ENCODE assay signal across 10 cellular contexts in genomic region chr5:102760815-102761214, GRCh38. TPM values are rescaled to one million over a fixed set of nuclear protein-coding genes. Genes with fewer than 3 reads are reported as not detected.
DNase-seq lines count a peak whose midpoint lies in the region; ATAC-seq and TF ChIP-seq lines count a peak whose summit lies in the region.
"Had no signal": no experiment of that assay in that cellular context is flagged by ENCODE, and none has a peak within 500 bp of the region (broad histone marks: within the 10 kb centered on the region; RNA-seq: fewer than 3 reads in every experiment).

No MANE protein-coding gene starts in this region.

- TF ChIP-seq RAD21 in SK-N-SH (IDR thresholded peaks at IDR 0.05; ENCODE audit: low read length) = no peak

- no peaks in the 10 kb centered on the region; the same call in 1 of the 2 replicates for H4K20me1 ChIP-seq in SK-N-SH (ENCODE audit: insufficient read depth)

- no peaks in the 10 kb centered on the region for H3K9me2 ChIP-seq in SK-N-SH

- no peak for ATAC-seq in activated CD4-positive, alpha-beta T cell treated with anti-CD3 and anti-CD28 coated beads for 36 hours
- ATAC-seq in stimulated activated memory B cell treated with anti-CD40 and anti-IgM and Interleukin-4, amounts not matched to agents 10 μg/mL and 1 μg/mL and 100 μg/mL, for 72 hours = no peak
- ATAC-seq in activated CD4-positive, CD25-positive, alpha-beta regulatory T cell treated with anti-CD3 and anti-CD28 coated beads, Interleukin-2, amount 50 U/mL, for 24 hours = no peak

- H3K79me2 ChIP-seq in SK-N-SH (ENCODE audit: insufficient read depth) = peaks cover 89% of the 10 kb centered on the region

- peaks cover 0 to 2% of the 10 kb centered on the region in 2 experiments for H3K36me3 ChIP-seq in SK-N-SH (replicated peaks in 1 of 2; ENCODE audit: control insufficient read depth in 1 of 2, insufficient read depth in 2 of 2, low read length in 1 of 2)

- peak overlapping the region; percentile 30 for H3K4me3 Mint-ChIP-seq in activated CD4-positive, alpha-beta T cell treated with anti-CD3 and anti-CD28 coated beads for 36 hours
- no peak overlapping the region for H3K4me3 Mint-ChIP-seq in stimulated activated memory B cell treated with anti-CD40 and anti-IgM and Interleukin-4, amounts not matched to agents 10 μg/mL and 1 μg/mL and 100 μg/mL, for 72 hours

- intact Hi-C loops in activated CD4-positive, alpha-beta T cell treated with anti-CD3 and anti-CD28 coated beads for 36 hours (cut with DNase I, micrococcal nuclease) = no loop called here

- TF ChIP-seq CTCF in SK-N-SH (IDR thresholded peaks at IDR 0.05) = no peak

- H3K27me3 ChIP-seq in SK-N-SH (ENCODE audit: insufficient read depth) = no peaks in the 10 kb centered on the region

- H3K27me3 Mint-ChIP-seq in activated CD4-positive, alpha-beta T cell treated with anti-CD3 and anti-CD28 coated beads for 36 hours = no peaks in the 10 kb centered on the region
- no peaks in the 10 kb centered on the region for H3K27me3 Mint-ChIP-seq in stimulated activated memory B cell treated with anti-CD40 and anti-IgM and Interleukin-4, amounts not matched to agents 10 μg/mL and 1 μg/mL and 100 μg/mL, for 72 hours

- H3K4me3 ChIP-seq in SK-N-SH (ENCODE audit: low read depth in 2 of 2, low read length in 1 of 2) = peak overlapping the region in 1 of 2 experiments; percentile 14; a peak in 1 of 4 replicates

- peak overlapping the region; percentile 87 for H3K27ac Mint-ChIP-seq in activated CD4-positive, alpha-beta T cell treated with anti-CD3 and anti-CD28 coated beads for 36 hours
- peak overlapping the region; percentile 64 for H3K27ac Mint-ChIP-seq in stimulated activated memory B cell treated with anti-CD40 and anti-IgM and Interleukin-4, amounts not matched to agents 10 μg/mL and 1 μg/mL and 100 μg/mL, for 72 hours

- no peak for DNase-seq in activated CD4-positive, alpha-beta T cell treated with anti-CD3 and anti-CD28 coated beads for 36 hours
- DNase-seq in activated CD4-positive, alpha-beta T cell treated with anti-CD3 and anti-CD28 coated beads for 4 hours = no peak
- DNase-seq in SK-N-SH (peak; percentile 58), fibroblast of peridontal ligament (ENCODE audit: extremely low read depth) (peak; percentile 74), ecto neural progenitor cell (ENCODE audit: low spot score) (no peak)
- DNase-seq in stimulated activated CD8-positive, alpha-beta memory T cell treated with anti-CD3 and anti-CD28 coated beads, Interleukin-4, amount 100 ng/mL, for 48 hours = no peak
- DNase-seq: activated CD4-positive, alpha-beta T cell treated with anti-CD3 and anti-CD28 coated beads, Interleukin-2, amount 50 U/mL, for 48 hours; NCI-H2227 treated with DMSO at 0.1 percent for 48 hours had no signal

- peaks cover 24% of the 10 kb centered on the region for H3K36me3 Mint-ChIP-seq in activated CD4-positive, alpha-beta T cell treated with anti-CD3 and anti-CD28 coated beads for 36 hours (ENCODE audit: low read depth)
- no peaks in the 10 kb centered on the region for H3K36me3 Mint-ChIP-seq in stimulated activated memory B cell treated with anti-CD40 and anti-IgM and Interleukin-4, amounts not matched to agents 10 μg/mL and 1 μg/mL and 100 μg/mL, for 72 hours

- H2AFZ ChIP-seq in SK-N-SH (ENCODE audit: low read depth) = peak overlapping the region; percentile 36; the same call in 1 of the 2 replicates

- H3K27ac ChIP-seq in SK-N-SH (ENCODE audit: low read depth in 2 of 2, low read length in 1 of 2) = peak overlapping the region; percentile 54 to 82; a peak in 3 of 4 replicates

- peak overlapping the region; percentile 55 for H3K4me2 ChIP-seq in SK-N-SH

- POLR2A ChIA-PET in activated CD4-positive, alpha-beta T cell treated with anti-CD3 and anti-CD28 coated beads for 36 hours (lab: Charles Lee) = no interaction called here
- POLR2A ChIA-PET in SK-N-SH (lab: Yijun Ruan, JAX) = interaction anchor here (0.7 kb wide), 1 partner anchor 448 kb away, joined by 3 read pairs; no protein-coding TSS in a partner anchor

- no peaks in the 10 kb centered on the region for H3F3A ChIP-seq in SK-N-SH (replicated peaks; ENCODE audit: insufficient read depth)

- H3K9me3 ChIP-seq in SK-N-SH = no peaks in the 10 kb centered on the region

- peak in 1 of 2 experiments; percentile 86; a peak in 2 of 4 replicates for TF ChIP-seq EP300 in SK-N-SH (IDR thresholded peaks at IDR 0.05; ENCODE audit: borderline replicate concordance in 1 of 2, low read depth in 1 of 2, low read length in 1 of 2)

- no peaks in the 10 kb centered on the region for H3K9me3 Mint-ChIP-seq in activated CD4-positive, alpha-beta T cell treated with anti-CD3 and anti-CD28 coated beads for 36 hours (ENCODE audit: low read depth)
- no peaks in the 10 kb centered on the region for H3K9me3 Mint-ChIP-seq in stimulated activated memory B cell treated with anti-CD40 and anti-IgM and Interleukin-4, amounts not matched to agents 10 μg/mL and 1 μg/mL and 100 μg/mL, for 72 hours

- peak overlapping the region; percentile 11; the same call in 1 of the 2 replicates for H3K9ac ChIP-seq in SK-N-SH

- CTCF ChIA-PET in activated CD4-positive, alpha-beta T cell treated with anti-CD3 and anti-CD28 coated beads for 36 hours (lab: Charles Lee) = interaction anchor here (0.5 to 1.1 kb wide), 3 partner anchors 11 to 444 kb away, joined by 3 to 4 read pairs (median 3); no protein-coding TSS in a partner anchor
- CTCF ChIA-PET in SK-N-SH (lab: Yijun Ruan, JAX) = interaction anchor here (0.7 to 1.4 kb wide), 4 partner anchors 11 to 106 kb away, joined by 3 to 7 read pairs (median 4); no protein-coding TSS in a partner anchor

- H3K4me1 ChIP-seq in SK-N-SH (ENCODE audit: control insufficient read depth in 1 of 2, insufficient read depth in 2 of 2, low read depth in 1 of 2, low read length in 1 of 2) = peaks cover 31 to 52% of the 10 kb centered on the region in 2 experiments; a peak in 3 of 4 replicates

- H3K4me1 Mint-ChIP-seq in activated CD4-positive, alpha-beta T cell treated with anti-CD3 and anti-CD28 coated beads for 36 hours = peaks cover 82% of the 10 kb centered on the region
- peaks cover 44% of the 10 kb centered on the region for H3K4me1 Mint-ChIP-seq in stimulated activated memory B cell treated with anti-CD40 and anti-IgM and Interleukin-4, amounts not matched to agents 10 μg/mL and 1 μg/mL and 100 μg/mL, for 72 hours

- WGBS in SK-N-SH (ENCODE audit: low lambda C conversion rate) = 16% methylated on average over 2 of the region's 2 CpGs

TF ChIP-seq in SK-N-SH, 30 proteins besides CTCF, POLR2A, EP300 and RAD21 (continues in another document):
- TF ChIP-seq GATA2 (CRISPR knock-in tag; IDR thresholded peaks at IDR 0.05) (peak; percentile 86), TEAD4 (IDR thresholded peaks at IDR 0.05; ENCODE audit: borderline replicate concordance, insufficient read depth) (no peak), PBX3 (IDR thresholded peaks at IDR 0.05) (peak; percentile 44; the same call in 1 of the 2 replicates), TCF12 (IDR thresholded peaks at IDR 0.05) (peak; percentile 67), TAF1 (IDR thresholded peaks at IDR 0.05; ENCODE audit: borderline replicate concordance, low read depth, low read length) (no peak), MXI1 (IDR thresholded peaks at IDR 0.05; ENCODE audit: low read depth, low read length) (peak; percentile 73; the same call in 1 of the 2 replicates), MAX (IDR thresholded peaks at IDR 0.05; ENCODE audit: low read depth) (no peak), POLR2AphosphoS5 (IDR thresholded peaks at IDR 0.05; ENCODE audit: low read depth, low read length) (no peak), FOXJ3 (CRISPR knock-in tag; IDR thresholded peaks at IDR 0.05) (peak; percentile 55; the same call in 1 of the 2 replicates), RCOR1 (IDR thresholded peaks at IDR 0.05; ENCODE audit: low read length) (peak; percentile 45)
- TF ChIP-seq, protein P1, sequence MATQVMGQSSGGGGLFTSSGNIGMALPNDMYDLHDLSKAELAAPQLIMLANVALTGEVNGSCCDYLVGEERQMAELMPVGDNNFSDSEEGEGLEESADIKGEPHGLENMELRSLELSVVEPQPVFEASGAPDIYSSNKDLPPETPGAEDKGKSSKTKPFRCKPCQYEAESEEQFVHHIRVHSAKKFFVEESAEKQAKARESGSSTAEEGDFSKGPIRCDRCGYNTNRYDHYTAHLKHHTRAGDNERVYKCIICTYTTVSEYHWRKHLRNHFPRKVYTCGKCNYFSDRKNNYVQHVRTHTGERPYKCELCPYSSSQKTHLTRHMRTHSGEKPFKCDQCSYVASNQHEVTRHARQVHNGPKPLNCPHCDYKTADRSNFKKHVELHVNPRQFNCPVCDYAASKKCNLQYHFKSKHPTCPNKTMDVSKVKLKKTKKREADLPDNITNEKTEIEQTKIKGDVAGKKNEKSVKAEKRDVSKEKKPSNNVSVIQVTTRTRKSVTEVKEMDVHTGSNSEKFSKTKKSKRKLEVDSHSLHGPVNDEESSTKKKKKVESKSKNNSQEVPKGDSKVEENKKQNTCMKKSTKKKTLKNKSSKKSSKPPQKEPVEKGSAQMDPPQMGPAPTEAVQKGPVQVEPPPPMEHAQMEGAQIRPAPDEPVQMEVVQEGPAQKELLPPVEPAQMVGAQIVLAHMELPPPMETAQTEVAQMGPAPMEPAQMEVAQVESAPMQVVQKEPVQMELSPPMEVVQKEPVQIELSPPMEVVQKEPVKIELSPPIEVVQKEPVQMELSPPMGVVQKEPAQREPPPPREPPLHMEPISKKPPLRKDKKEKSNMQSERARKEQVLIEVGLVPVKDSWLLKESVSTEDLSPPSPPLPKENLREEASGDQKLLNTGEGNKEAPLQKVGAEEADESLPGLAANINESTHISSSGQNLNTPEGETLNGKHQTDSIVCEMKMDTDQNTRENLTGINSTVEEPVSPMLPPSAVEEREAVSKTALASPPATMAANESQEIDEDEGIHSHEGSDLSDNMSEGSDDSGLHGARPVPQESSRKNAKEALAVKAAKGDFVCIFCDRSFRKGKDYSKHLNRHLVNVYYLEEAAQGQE (IDR thresholded peaks at IDR 0.05; ENCODE audit: low read depth, low read length) = no peak

RNA-seq across cellular contexts. Expression of gene PAM, which starts 5.7 kb away (rescaled TPM):
- 10 to 100 TPM; 54.0 to 68.3 TPM for total RNA-seq in activated CD4-positive, alpha-beta T cell treated with anti-CD3 and anti-CD28 coated beads for 36 hours
- 507 and 662 TPM in 2 replicates for polyA plus RNA-seq in SK-N-SH (2012; rRNA removed)
- polyA plus RNA-seq in SK-N-SH (2012; cell fraction: cytosol; rRNA removed) = 705 and 812 TPM in 2 replicates
- 426 and 472 TPM in 2 replicates for polyA plus RNA-seq in SK-N-SH (2012; cell fraction: nucleus; rRNA removed)

Comparison
In these comparisons a context has a peak if more than half of its experiments do, and no peak if none do; other contexts are left out.
1. DNase-seq: peak in SK-N-SH (single experiment) and fibroblast of peridontal ligament (single experiment); none in activated CD4-positive, alpha-beta T cell treated with anti-CD3 and anti-CD28 coated beads for 36 hours (single experiment), activated CD4-positive, alpha-beta T cell treated with anti-CD3 and anti-CD28 coated beads for 4 hours (0 of 2), stimulated activated CD8-positive, alpha-beta memory T cell treated with anti-CD3 and anti-CD28 coated beads, Interleukin-4, amount 100 ng/mL, for 48 hours (single experiment) and ecto neural progenitor cell (single experiment).